In the genomic region with DNA sequence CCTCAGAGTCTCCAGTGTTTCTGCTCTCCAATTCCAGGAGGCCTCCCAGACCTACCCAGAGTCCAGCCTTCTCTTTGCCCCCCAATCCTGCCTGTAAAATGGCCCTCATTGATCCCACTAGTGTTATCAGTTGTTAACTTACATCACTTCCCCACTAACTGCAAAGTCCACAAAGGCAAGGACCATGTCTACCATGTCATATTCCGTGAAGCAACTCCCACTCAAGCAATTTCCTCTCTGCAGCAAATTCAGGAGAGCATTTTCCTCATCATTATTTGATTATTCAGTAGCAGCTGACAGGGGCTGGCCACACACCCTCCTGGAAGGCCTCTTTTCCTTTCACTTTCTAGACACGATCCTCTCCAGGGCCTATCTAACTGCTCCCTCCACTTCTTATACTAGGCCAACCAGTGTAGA, we compare ENCODE assay signal across 9 cellular contexts.
DNase-seq lines count a peak whose midpoint lies in the region; ATAC-seq lines count a peak whose summit lies in the region.
"Had no signal": no experiment of that assay in that cellular context is flagged by ENCODE, and none has a peak within 500 bp of the region (broad histone marks: within the 10 kb centered on the region; RNA-seq: fewer than 3 reads in every experiment).

No MANE protein-coding gene starts in this region.

- peak; percentile 18 for DNase-seq in activated CD4-positive, alpha-beta memory T cell treated with anti-CD3 and anti-CD28 coated beads for 36 hours
- DNase-seq in activated CD4-positive, alpha-beta memory T cell treated with anti-CD3 and anti-CD28 coated beads, Interleukin-2, amount 10 ng/mL, durations not matched to agents 7 days and 5 days, result no peak
- peak; percentile 53 for DNase-seq in NCI-H226
- DNase-seq in glomerular visceral epithelial cell (ENCODE audit: extremely low spot score), result peak; percentile 60
- no peak for DNase-seq in KBM-7
- no peak for DNase-seq in NCI-H1092 treated with DMSO at 0.1 percent for 48 hours (lab: John Stamatoyannopoulos, UW)
- no peak for DNase-seq in globus pallidus (ENCODE audit: low spot score)

- intact Hi-C loops in activated CD4-positive, alpha-beta memory T cell treated with anti-CD3 and anti-CD28 coated beads for 36 hours (cut with micrococcal nuclease), result loop anchor here (5.0 kb wide), 3 partner anchors 153 to 267 kb away; partner anchors contain the start of gene RERE

- H3K9me3 Mint-ChIP-seq in activated CD4-positive, alpha-beta memory T cell treated with anti-CD3 and anti-CD28 coated beads for 36 hours, result no peaks in the 10 kb centered on the region
- no peaks in the 10 kb centered on the region for H3K9me3 Mint-ChIP-seq in activated CD4-positive, alpha-beta memory T cell treated with anti-CD3 and anti-CD28 coated beads, Interleukin-2, amount 10 ng/mL, durations not matched to agents 7 days and 5 days
- no peaks in the 10 kb centered on the region for H3K9me3 Mint-ChIP-seq in stimulated activated memory B cell treated with anti-CD40 and anti-IgM and Interleukin-4, amounts not matched to agents 10 μg/mL and 1 μg/mL and 100 μg/mL, for 72 hours
- H3K9me3 Mint-ChIP-seq: CD14-positive monocyte had no signal

- no peak overlapping the region for H3K4me3 Mint-ChIP-seq in activated CD4-positive, alpha-beta memory T cell treated with anti-CD3 and anti-CD28 coated beads for 36 hours
- no peak overlapping the region for H3K4me3 Mint-ChIP-seq in activated CD4-positive, alpha-beta memory T cell treated with anti-CD3 and anti-CD28 coated beads, Interleukin-2, amount 10 ng/mL, durations not matched to agents 7 days and 5 days
- no peak overlapping the region for H3K4me3 Mint-ChIP-seq in stimulated activated memory B cell treated with anti-CD40 and anti-IgM and Interleukin-4, amounts not matched to agents 10 μg/mL and 1 μg/mL and 100 μg/mL, for 72 hours
- H3K4me3 Mint-ChIP-seq: CD14-positive monocyte had no signal

- H3K27ac Mint-ChIP-seq in activated CD4-positive, alpha-beta memory T cell treated with anti-CD3 and anti-CD28 coated beads for 36 hours, result no peak overlapping the region
- H3K27ac Mint-ChIP-seq in activated CD4-positive, alpha-beta memory T cell treated with anti-CD3 and anti-CD28 coated beads, Interleukin-2, amount 10 ng/mL, durations not matched to agents 7 days and 5 days, result no peak overlapping the region
- no peak overlapping the region for H3K27ac Mint-ChIP-seq in stimulated activated memory B cell treated with anti-CD40 and anti-IgM and Interleukin-4, amounts not matched to agents 10 μg/mL and 1 μg/mL and 100 μg/mL, for 72 hours
- H3K27ac Mint-ChIP-seq: CD14-positive monocyte had no signal

- no peaks in the 10 kb centered on the region for H3K36me3 Mint-ChIP-seq in activated CD4-positive, alpha-beta memory T cell treated with anti-CD3 and anti-CD28 coated beads for 36 hours
- H3K36me3 Mint-ChIP-seq in activated CD4-positive, alpha-beta memory T cell treated with anti-CD3 and anti-CD28 coated beads, Interleukin-2, amount 10 ng/mL, durations not matched to agents 7 days and 5 days (ENCODE audit: low read depth), result peaks cover 3% of the 10 kb centered on the region
- H3K36me3 Mint-ChIP-seq in stimulated activated memory B cell treated with anti-CD40 and anti-IgM and Interleukin-4, amounts not matched to agents 10 μg/mL and 1 μg/mL and 100 μg/mL, for 72 hours, result no peaks in the 10 kb centered on the region
- H3K36me3 Mint-ChIP-seq: CD14-positive monocyte had no signal

- POLR2A ChIA-PET in activated CD4-positive, alpha-beta memory T cell treated with anti-CD3 and anti-CD28 coated beads for 36 hours (lab: Charles Lee), result no interaction called here
- POLR2A ChIA-PET in activated CD4-positive, alpha-beta memory T cell treated with anti-CD3 and anti-CD28 coated beads, Interleukin-2, amount 10 ng/mL, durations not matched to agents 7 days and 5 days (lab: Charles Lee), result interaction anchor here (1.0 to 1.1 kb wide), 2 partner anchors 11 to 13 kb away, joined by 3 to 4 read pairs; no protein-coding TSS in a partner anchor

- CTCF ChIA-PET in activated CD4-positive, alpha-beta memory T cell treated with anti-CD3 and anti-CD28 coated beads for 36 hours (lab: Charles Lee), result interaction anchor here (1.1 kb wide), 1 partner anchor 62 kb away, joined by 3 read pairs; no protein-coding TSS in a partner anchor
- CTCF ChIA-PET in activated CD4-positive, alpha-beta memory T cell treated with anti-CD3 and anti-CD28 coated beads, Interleukin-2, amount 10 ng/mL, durations not matched to agents 7 days and 5 days (lab: Charles Lee), result interaction anchor here (1.0 kb wide), 1 partner anchor 13 kb away, joined by 3 read pairs; no protein-coding TSS in a partner anchor

- ATAC-seq in stimulated activated memory B cell treated with anti-CD40 and anti-IgM and Interleukin-4, amounts not matched to agents 10 μg/mL and 1 μg/mL and 100 μg/mL, for 72 hours, result peak; percentile 79

- no peaks in the 10 kb centered on the region for H3K27me3 Mint-ChIP-seq in activated CD4-positive, alpha-beta memory T cell treated with anti-CD3 and anti-CD28 coated beads for 36 hours
- no peaks in the 10 kb centered on the region for H3K27me3 Mint-ChIP-seq in activated CD4-positive, alpha-beta memory T cell treated with anti-CD3 and anti-CD28 coated beads, Interleukin-2, amount 10 ng/mL, durations not matched to agents 7 days and 5 days
- H3K27me3 Mint-ChIP-seq in stimulated activated memory B cell treated with anti-CD40 and anti-IgM and Interleukin-4, amounts not matched to agents 10 μg/mL and 1 μg/mL and 100 μg/mL, for 72 hours, result no peaks in the 10 kb centered on the region

- H3K4me1 Mint-ChIP-seq in activated CD4-positive, alpha-beta memory T cell treated with anti-CD3 and anti-CD28 coated beads for 36 hours (ENCODE audit: low read depth), result peaks cover 9% of the 10 kb centered on the region
- H3K4me1 Mint-ChIP-seq in activated CD4-positive, alpha-beta memory T cell treated with anti-CD3 and anti-CD28 coated beads, Interleukin-2, amount 10 ng/mL, durations not matched to agents 7 days and 5 days, result peaks cover 11% of the 10 kb centered on the region
- peaks cover 3% of the 10 kb centered on the region for H3K4me1 Mint-ChIP-seq in stimulated activated memory B cell treated with anti-CD40 and anti-IgM and Interleukin-4, amounts not matched to agents 10 μg/mL and 1 μg/mL and 100 μg/mL, for 72 hours

- in situ Hi-C loops in KBM-7 (cut with MboI; ENCODE audit: low pct_unique_long_range_greater_than_20kb, low sequenced_read_pairs), result no loop called here

Comparison
In these comparisons a context has a peak if more than half of its experiments do, and no peak if none do; other contexts are left out.
1. DNase-seq: peak in activated CD4-positive, alpha-beta memory T cell treated with anti-CD3 and anti-CD28 coated beads for 36 hours (single experiment), NCI-H226 (single experiment) and glomerular visceral epithelial cell (single experiment); none in activated CD4-positive, alpha-beta memory T cell treated with anti-CD3 and anti-CD28 coated beads, Interleukin-2, amount 10 ng/mL, durations not matched to agents 7 days and 5 days (single experiment), KBM-7 (single experiment), NCI-H1092 treated with DMSO at 0.1 percent for 48 hours (single experiment) and globus pallidus (single experiment).